In genomic region chr11:110772863-110773262, GRCh38 we compare ENCODE assay signal across 17 cellular contexts.
DNase-seq lines count a peak whose midpoint lies in the region; ATAC-seq, FAIRE-seq and TF ChIP-seq lines count a peak whose summit lies in the region.
"Had no signal": no experiment of that assay in that cellular context is flagged by ENCODE, and none has a peak within 500 bp of the region (broad histone marks: within the 10 kb centered on the region; RNA-seq: fewer than 3 reads in every experiment).

No MANE protein-coding gene starts in this region.

- no peak for DNase-seq in activated naive CD8-positive, alpha-beta T cell treated with anti-CD3 and anti-CD28 coated beads, Interleukin-2, amount 10 ng/mL, durations not matched to agents 7 days and 5 days
- DNase-seq in activated naive CD8-positive, alpha-beta T cell treated with anti-CD3 and anti-CD28 coated beads, Interleukin-2, amount 50 U/mL, for 24 hours: no peak
- DNase-seq in NCI-H69 (lab: John Stamatoyannopoulos, UW) (peak; percentile 18), epithelial cell of proximal tubule (ENCODE audit: low read depth) (no peak), GM19239 (ENCODE audit: insufficient read length, low spot score) (no peak)
- DNase-seq in effector CD4-positive, alpha-beta T cell: no peak
- DNase-seq: AML-193; CD4-positive, CD25-positive, alpha-beta regulatory T cell; DMS79 treated with DMSO at 0.1 percent for 48 hours; H7; MM.1S; NCI-H1092 treated with DMSO at 0.1 percent for 48 hours; NCI-H1694 treated with DMSO at 0.1 percent for 48 hours; NCI-H345; SW 1271 had no signal

- peaks cover 5% of the 10 kb centered on the region for H3K4me1 Mint-ChIP-seq in activated naive CD8-positive, alpha-beta T cell treated with anti-CD3 and anti-CD28 coated beads, Interleukin-2, amount 10 ng/mL, durations not matched to agents 7 days and 5 days
- peaks cover 3% of the 10 kb centered on the region for H3K4me1 Mint-ChIP-seq in activated naive CD8-positive, alpha-beta T cell treated with anti-CD3 and anti-CD28 coated beads, Interleukin-2, amount 50 U/mL, for 24 hours
- H3K4me1 Mint-ChIP-seq: CD4-positive, CD25-positive, alpha-beta regulatory T cell had no signal

- peak; percentile 22 for TF ChIP-seq CTCF in epithelial cell of proximal tubule (conservative IDR thresholded peaks at IDR 0.05; ENCODE audit: low read depth, low read length)

- H3K9me3 Mint-ChIP-seq in activated naive CD8-positive, alpha-beta T cell treated with anti-CD3 and anti-CD28 coated beads, Interleukin-2, amount 10 ng/mL, durations not matched to agents 7 days and 5 days: peaks cover 4% of the 10 kb centered on the region
- no peaks in the 10 kb centered on the region for H3K9me3 Mint-ChIP-seq in activated naive CD8-positive, alpha-beta T cell treated with anti-CD3 and anti-CD28 coated beads, Interleukin-2, amount 50 U/mL, for 24 hours

- no peak overlapping the region for H3K4me3 ChIP-seq in epithelial cell of proximal tubule (ENCODE audit: low read depth, low read length)

- peak overlapping the region; percentile 10 for H3K27ac Mint-ChIP-seq in activated naive CD8-positive, alpha-beta T cell treated with anti-CD3 and anti-CD28 coated beads, Interleukin-2, amount 10 ng/mL, durations not matched to agents 7 days and 5 days
- H3K27ac Mint-ChIP-seq in activated naive CD8-positive, alpha-beta T cell treated with anti-CD3 and anti-CD28 coated beads, Interleukin-2, amount 50 U/mL, for 24 hours: no peak overlapping the region
- H3K27ac Mint-ChIP-seq: CD4-positive, CD25-positive, alpha-beta regulatory T cell had no signal

- H3K36me3 Mint-ChIP-seq in activated naive CD8-positive, alpha-beta T cell treated with anti-CD3 and anti-CD28 coated beads, Interleukin-2, amount 10 ng/mL, durations not matched to agents 7 days and 5 days: no peaks in the 10 kb centered on the region
- H3K36me3 Mint-ChIP-seq in activated naive CD8-positive, alpha-beta T cell treated with anti-CD3 and anti-CD28 coated beads, Interleukin-2, amount 50 U/mL, for 24 hours (ENCODE audit: low read depth): no peaks in the 10 kb centered on the region
- H3K36me3 Mint-ChIP-seq: CD4-positive, CD25-positive, alpha-beta regulatory T cell had no signal

- no peak for FAIRE-seq in GM19239 (lab: Jason Lieb, UNC)
- FAIRE-seq: G401.6 had no signal

- H3K27me3 Mint-ChIP-seq in activated naive CD8-positive, alpha-beta T cell treated with anti-CD3 and anti-CD28 coated beads, Interleukin-2, amount 10 ng/mL, durations not matched to agents 7 days and 5 days: no peaks in the 10 kb centered on the region
- H3K27me3 Mint-ChIP-seq in activated naive CD8-positive, alpha-beta T cell treated with anti-CD3 and anti-CD28 coated beads, Interleukin-2, amount 50 U/mL, for 24 hours: peaks cover 2% of the 10 kb centered on the region

- POLR2A ChIA-PET in activated naive CD8-positive, alpha-beta T cell treated with anti-CD3 and anti-CD28 coated beads, Interleukin-2, amount 10 ng/mL, durations not matched to agents 7 days and 5 days (lab: Charles Lee): no interaction called here

- no peak for ATAC-seq in activated naive CD8-positive, alpha-beta T cell treated with anti-CD3 and anti-CD28 coated beads, Interleukin-2, amount 10 ng/mL, durations not matched to agents 7 days and 5 days (ENCODE audit: low read depth)
- no peak for ATAC-seq in activated naive CD8-positive, alpha-beta T cell treated with anti-CD3 and anti-CD28 coated beads, Interleukin-2, amount 50 U/mL, for 24 hours
- ATAC-seq in GM18519 (IDR thresholded peaks at IDR 0.05; ENCODE audit: low FRiP score, unreplicated experiment): no peak

- H3K4me3 Mint-ChIP-seq in activated naive CD8-positive, alpha-beta T cell treated with anti-CD3 and anti-CD28 coated beads, Interleukin-2, amount 10 ng/mL, durations not matched to agents 7 days and 5 days: no peak overlapping the region
- H3K4me3 Mint-ChIP-seq in activated naive CD8-positive, alpha-beta T cell treated with anti-CD3 and anti-CD28 coated beads, Interleukin-2, amount 50 U/mL, for 24 hours: no peak overlapping the region
- H3K4me3 Mint-ChIP-seq: CD4-positive, CD25-positive, alpha-beta regulatory T cell had no signal
